In the genomic region with DNA sequence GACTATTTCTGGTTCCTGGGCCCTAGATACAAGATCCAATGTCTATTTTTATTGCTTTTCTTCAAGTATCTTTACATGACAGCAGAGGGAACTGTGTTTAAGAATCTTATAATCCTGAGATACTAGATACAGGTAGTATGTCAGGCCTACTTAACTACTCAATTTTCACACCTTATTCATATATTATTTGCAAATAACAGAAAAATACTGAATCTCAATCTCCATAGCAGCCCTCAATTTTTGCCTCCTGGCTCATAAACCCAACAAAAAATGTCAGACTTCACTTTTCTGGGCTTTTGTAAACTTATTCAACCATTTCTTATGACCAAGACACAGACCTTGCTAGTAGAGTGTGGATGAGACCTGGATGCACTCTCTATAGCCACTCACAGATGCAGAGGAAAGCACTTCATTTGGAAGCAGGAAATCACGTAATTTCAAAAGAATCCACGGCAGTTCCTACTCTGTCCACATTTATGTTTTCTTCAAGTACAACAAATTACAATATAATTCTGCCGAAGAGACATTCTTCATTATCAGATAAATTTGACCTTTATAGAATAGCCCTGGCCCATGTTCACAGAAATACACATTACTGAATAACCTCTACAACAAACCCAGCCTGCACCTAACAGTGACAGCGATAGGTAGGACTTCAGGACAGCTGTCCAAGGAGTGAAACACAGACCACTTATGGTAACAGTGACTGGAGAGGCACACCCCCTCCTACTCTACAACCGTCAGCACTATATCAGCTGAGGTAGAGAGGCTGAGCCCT, we compare ENCODE assay signal across 1 cellular context.
TF ChIP-seq lines count a peak whose summit lies in the region.

No MANE protein-coding gene starts in this region.

TF ChIP-seq in K562, 482 proteins besides CTCF, POLR2A, EP300 and RAD21 (continued from another document):
- TF ChIP-seq, protein P1, sequence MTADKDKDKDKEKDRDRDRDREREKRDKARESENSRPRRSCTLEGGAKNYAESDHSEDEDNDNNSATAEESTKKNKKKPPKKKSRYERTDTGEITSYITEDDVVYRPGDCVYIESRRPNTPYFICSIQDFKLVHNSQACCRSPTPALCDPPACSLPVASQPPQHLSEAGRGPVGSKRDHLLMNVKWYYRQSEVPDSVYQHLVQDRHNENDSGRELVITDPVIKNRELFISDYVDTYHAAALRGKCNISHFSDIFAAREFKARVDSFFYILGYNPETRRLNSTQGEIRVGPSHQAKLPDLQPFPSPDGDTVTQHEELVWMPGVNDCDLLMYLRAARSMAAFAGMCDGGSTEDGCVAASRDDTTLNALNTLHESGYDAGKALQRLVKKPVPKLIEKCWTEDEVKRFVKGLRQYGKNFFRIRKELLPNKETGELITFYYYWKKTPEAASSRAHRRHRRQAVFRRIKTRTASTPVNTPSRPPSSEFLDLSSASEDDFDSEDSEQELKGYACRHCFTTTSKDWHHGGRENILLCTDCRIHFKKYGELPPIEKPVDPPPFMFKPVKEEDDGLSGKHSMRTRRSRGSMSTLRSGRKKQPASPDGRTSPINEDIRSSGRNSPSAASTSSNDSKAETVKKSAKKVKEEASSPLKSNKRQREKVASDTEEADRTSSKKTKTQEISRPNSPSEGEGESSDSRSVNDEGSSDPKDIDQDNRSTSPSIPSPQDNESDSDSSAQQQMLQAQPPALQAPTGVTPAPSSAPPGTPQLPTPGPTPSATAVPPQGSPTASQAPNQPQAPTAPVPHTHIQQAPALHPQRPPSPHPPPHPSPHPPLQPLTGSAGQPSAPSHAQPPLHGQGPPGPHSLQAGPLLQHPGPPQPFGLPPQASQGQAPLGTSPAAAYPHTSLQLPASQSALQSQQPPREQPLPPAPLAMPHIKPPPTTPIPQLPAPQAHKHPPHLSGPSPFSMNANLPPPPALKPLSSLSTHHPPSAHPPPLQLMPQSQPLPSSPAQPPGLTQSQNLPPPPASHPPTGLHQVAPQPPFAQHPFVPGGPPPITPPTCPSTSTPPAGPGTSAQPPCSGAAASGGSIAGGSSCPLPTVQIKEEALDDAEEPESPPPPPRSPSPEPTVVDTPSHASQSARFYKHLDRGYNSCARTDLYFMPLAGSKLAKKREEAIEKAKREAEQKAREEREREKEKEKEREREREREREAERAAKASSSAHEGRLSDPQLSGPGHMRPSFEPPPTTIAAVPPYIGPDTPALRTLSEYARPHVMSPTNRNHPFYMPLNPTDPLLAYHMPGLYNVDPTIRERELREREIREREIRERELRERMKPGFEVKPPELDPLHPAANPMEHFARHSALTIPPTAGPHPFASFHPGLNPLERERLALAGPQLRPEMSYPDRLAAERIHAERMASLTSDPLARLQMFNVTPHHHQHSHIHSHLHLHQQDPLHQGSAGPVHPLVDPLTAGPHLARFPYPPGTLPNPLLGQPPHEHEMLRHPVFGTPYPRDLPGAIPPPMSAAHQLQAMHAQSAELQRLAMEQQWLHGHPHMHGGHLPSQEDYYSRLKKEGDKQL (CRISPR knock-in tag; IDR thresholded peaks at IDR 0.05; ENCODE audit: borderline replicate concordance) = peak; percentile 84
- TF ChIP-seq RBM22 (IDR thresholded peaks at IDR 0.05; ENCODE audit: low read depth, low read length, poor library complexity, severe bottlenecking) (peak; percentile 75), TGIF2 (CRISPR knock-in tag; IDR thresholded peaks at IDR 0.05) (peak; percentile 92), GATA2 (CRISPR knock-in tag; IDR thresholded peaks at IDR 0.05) (0 out of 2 replicates have a peak, but pooled peaks have one; percentile 6), POLR2H (tag; IDR thresholded peaks at IDR 0.05; ENCODE audit: low read depth) (peak; percentile 62), CEBPG (CRISPR knock-in tag; IDR thresholded peaks at IDR 0.05) (0 out of 2 replicates have a peak, but pooled peaks have one; percentile 36), CEBPG (tag; conservative IDR thresholded peaks at IDR 0.05 in 1 of 2, IDR thresholded peaks at IDR 0.05 in 1 of 2) (no peak), XRCC5 (IDR thresholded peaks at IDR 0.05; ENCODE audit: low read depth, low read length) (0 out of 2 replicates have a peak, but pooled peaks have one; percentile 10), TEAD4 (IDR thresholded peaks at IDR 0.05; ENCODE audit: low read length) (no peak), TEAD4 (CRISPR knock-in tag; IDR thresholded peaks at IDR 0.05; ENCODE audit: borderline replicate concordance) (peak; percentile 79; the same call in 1 of the 2 replicates), ARID4B (CRISPR knock-in tag; IDR thresholded peaks at IDR 0.05) (peak; percentile 45; the same call in 1 of the 2 replicates), JUND (IDR thresholded peaks at IDR 0.05; ENCODE audit: borderline replicate concordance, low read depth, low read length) (no peak), JUND (tag; IDR thresholded peaks at IDR 0.05; ENCODE audit: borderline replicate concordance, low read depth, low read length) (no peak), ZNF124 (CRISPR knock-in tag; IDR thresholded peaks at IDR 0.05) (0 out of 2 replicates have a peak, but pooled peaks have one; percentile 48), RREB1 (CRISPR knock-in tag; IDR thresholded peaks at IDR 0.05) (no peak), TOE1 (IDR thresholded peaks at IDR 0.05; ENCODE audit: borderline replicate concordance) (no peak), TOE1 (CRISPR knock-in tag; IDR thresholded peaks at IDR 0.05; ENCODE audit: borderline replicate concordance, low read depth) (0 out of 2 replicates have a peak, but pooled peaks have one; percentile 60), GABPB1 (CRISPR knock-in tag; IDR thresholded peaks at IDR 0.05) (0 out of 2 replicates have a peak, but pooled peaks have one; percentile 35), ZFX (CRISPR knock-in tag; IDR thresholded peaks at IDR 0.05) (0 out of 2 replicates have a peak, but pooled peaks have one; percentile 26), ZNF143 (CRISPR knock-in tag; IDR thresholded peaks at IDR 0.05) (0 out of 2 replicates have a peak, but pooled peaks have one; percentile 42), STAT5B (CRISPR knock-in tag; IDR thresholded peaks at IDR 0.05) (no peak), ILK (tag; IDR thresholded peaks at IDR 0.05; ENCODE audit: borderline replicate concordance, low read depth) (no peak), ZNF644 (tag; IDR thresholded peaks at IDR 0.05; ENCODE audit: low read depth) (no peak), ZNF282 (CRISPR knock-in tag; IDR thresholded peaks at IDR 0.05) (peak; percentile 82; the same call in 1 of the 2 replicates)
- TF ChIP-seq, protein P2, sequence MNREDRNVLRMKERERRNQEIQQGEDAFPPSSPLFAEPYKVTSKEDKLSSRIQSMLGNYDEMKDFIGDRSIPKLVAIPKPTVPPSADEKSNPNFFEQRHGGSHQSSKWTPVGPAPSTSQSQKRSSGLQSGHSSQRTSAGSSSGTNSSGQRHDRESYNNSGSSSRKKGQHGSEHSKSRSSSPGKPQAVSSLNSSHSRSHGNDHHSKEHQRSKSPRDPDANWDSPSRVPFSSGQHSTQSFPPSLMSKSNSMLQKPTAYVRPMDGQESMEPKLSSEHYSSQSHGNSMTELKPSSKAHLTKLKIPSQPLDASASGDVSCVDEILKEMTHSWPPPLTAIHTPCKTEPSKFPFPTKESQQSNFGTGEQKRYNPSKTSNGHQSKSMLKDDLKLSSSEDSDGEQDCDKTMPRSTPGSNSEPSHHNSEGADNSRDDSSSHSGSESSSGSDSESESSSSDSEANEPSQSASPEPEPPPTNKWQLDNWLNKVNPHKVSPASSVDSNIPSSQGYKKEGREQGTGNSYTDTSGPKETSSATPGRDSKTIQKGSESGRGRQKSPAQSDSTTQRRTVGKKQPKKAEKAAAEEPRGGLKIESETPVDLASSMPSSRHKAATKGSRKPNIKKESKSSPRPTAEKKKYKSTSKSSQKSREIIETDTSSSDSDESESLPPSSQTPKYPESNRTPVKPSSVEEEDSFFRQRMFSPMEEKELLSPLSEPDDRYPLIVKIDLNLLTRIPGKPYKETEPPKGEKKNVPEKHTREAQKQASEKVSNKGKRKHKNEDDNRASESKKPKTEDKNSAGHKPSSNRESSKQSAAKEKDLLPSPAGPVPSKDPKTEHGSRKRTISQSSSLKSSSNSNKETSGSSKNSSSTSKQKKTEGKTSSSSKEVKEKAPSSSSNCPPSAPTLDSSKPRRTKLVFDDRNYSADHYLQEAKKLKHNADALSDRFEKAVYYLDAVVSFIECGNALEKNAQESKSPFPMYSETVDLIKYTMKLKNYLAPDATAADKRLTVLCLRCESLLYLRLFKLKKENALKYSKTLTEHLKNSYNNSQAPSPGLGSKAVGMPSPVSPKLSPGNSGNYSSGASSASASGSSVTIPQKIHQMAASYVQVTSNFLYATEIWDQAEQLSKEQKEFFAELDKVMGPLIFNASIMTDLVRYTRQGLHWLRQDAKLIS (CRISPR knock-in tag; IDR thresholded peaks at IDR 0.05) = 0 out of 2 replicates have a peak, but pooled peaks have one; percentile 54
